Comparison of ENCODE assay signal across 8 cellular contexts in the genomic region with DNA sequence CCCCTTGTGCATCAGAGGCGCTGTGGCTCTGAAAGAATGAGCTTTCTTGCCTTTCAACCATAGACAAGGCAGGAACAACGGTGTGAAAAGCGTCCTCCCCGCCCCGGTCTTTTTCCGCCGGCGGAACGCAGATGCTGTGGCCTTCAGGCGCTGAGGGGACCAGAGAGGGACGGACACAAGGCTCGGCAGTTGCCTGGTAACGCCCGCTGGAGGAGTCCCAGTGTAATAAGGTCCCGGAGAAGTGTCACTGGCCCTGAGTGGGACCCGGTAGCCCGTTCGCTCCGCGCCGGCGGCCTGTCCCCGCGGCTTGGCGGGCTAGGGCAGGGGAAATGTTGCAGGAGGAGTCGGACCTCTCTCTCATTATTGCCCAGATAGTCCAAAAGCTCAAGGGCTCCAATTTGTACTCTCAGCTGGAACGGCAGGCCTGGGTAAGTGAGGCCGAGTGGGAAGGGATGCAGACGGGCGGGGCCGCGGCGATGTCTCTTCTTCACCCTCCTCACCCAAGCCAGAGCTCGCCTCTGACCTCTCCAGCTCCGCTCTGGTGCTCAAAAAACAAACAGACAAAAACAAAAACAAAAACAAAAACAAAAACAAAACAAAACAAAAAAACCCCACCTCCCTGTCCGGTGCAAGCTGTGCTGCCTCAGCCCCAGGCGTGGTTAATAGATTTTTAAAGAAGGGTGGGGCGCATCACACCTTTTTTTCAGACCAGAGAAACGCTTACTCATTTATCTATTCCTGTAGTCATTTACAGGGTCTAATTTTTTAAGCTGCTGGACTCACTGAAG. TPM values are rescaled to one million over a fixed set of nuclear protein-coding genes. Genes with fewer than 3 reads are reported as not detected.
DNase-seq lines count a peak whose midpoint lies in the region; ATAC-seq, FAIRE-seq and TF ChIP-seq lines count a peak whose summit lies in the region.

A gene with protein sequence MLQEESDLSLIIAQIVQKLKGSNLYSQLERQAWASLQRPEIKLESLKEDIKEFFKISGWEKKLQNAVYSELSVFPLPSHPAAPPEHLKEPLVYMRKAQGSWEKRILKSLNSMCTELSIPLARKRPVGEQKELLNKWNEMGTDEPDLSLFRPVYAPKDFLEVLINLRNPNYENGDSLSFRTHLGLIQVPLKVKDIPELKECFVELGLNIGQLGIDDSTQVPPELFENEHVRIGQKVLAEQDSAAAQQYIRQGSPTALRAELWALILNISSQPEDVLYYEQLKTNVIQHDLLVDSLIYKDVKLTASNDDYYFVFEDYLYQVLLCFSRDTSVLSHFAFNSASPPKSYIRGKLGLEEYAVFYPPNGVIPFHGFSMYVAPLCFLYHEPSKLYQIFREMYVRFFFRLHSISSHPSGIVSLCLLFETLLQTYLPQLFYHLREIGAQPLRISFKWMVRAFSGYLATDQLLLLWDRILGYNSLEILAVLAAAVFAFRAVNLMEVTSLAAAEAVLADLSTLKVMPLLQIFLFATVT (plus strand): TSS at position 220 of the 788 bp plus-strand sequence. CDS start 110 bp downstream, at position 330.

- no peak for FAIRE-seq in pancreas (lab: Jason Lieb, UNC)

- TF ChIP-seq POLR2A in GM10847 (IDR thresholded peaks at IDR 0.05; ENCODE audit: extremely low read depth, insufficient read length): peak; percentile 27
- peak in 1 of 2 donors; percentile 51 for TF ChIP-seq POLR2A in thyroid gland (IDR thresholded peaks at IDR 0.05)

- intact Hi-C loops in Right ventricle myocardium inferior (cut with DNase I) (loop anchor here (2.0 to 10.0 kb wide), 3 partner anchors 259 to 431 kb away; partner anchors contain the start of genes RBPJ and STIM2), pancreas (cut with DNase I) (no loop called here), thyroid gland (cut with DNase I) (no loop called here)

- ATAC-seq in HG02623 (IDR thresholded peaks at IDR 0.05; ENCODE audit: unreplicated experiment) (peak; percentile 100), SK-N-SH treated with all-trans-retinoic acid at 6 μM for 48 hours (peak; percentile 99), Right ventricle myocardium inferior (peak; percentile 100), pancreas (peak; percentile 99 to 100 (median 100))

- H3K4me1 ChIP-seq in pancreas (peaks cover 0 to 4% (median 4%) of the 10 kb centered on the region in 3 donors), thyroid gland (peaks cover 8 to 11% of the 10 kb centered on the region in 2 donors)

- H3K9me3 ChIP-seq in pancreas (no peaks in the 10 kb centered on the region), thyroid gland (no peaks in the 10 kb centered on the region)

- H3K36me3 ChIP-seq in pancreas (no peaks in the 10 kb centered on the region), thyroid gland (no peaks in the 10 kb centered on the region)

- H3K4me3 ChIP-seq in pancreas (peak within 1 kb of the TSS; percentile 52 to 97 (median 58)), thyroid gland (replicated peaks in 1 of 3) (peak within 1 kb of the TSS; percentile 50 to 96 (median 60))

- 0 to 1% methylated on average over 36 to 39 of the region's 39 CpGs for WGBS in pancreas, 2 donors
- WGBS in thyroid gland, 2 donors: 1 to 2% methylated on average over 15 to 25 of the region's 39 CpGs

- peaks cover 14% of the 10 kb centered on the region for H3K4me1 Mint-ChIP-seq in activated naive CD8-positive, alpha-beta T cell treated with anti-CD3 and anti-CD28 coated beads for 36 hours

- H3K27me3 Mint-ChIP-seq in activated naive CD8-positive, alpha-beta T cell treated with anti-CD3 and anti-CD28 coated beads for 36 hours: no peaks in the 10 kb centered on the region

- H3K27me3 ChIP-seq in pancreas: no peaks in the 10 kb centered on the region
- no peaks in the 10 kb centered on the region for H3K27me3 ChIP-seq in thyroid gland

- no peaks in the 10 kb centered on the region for H3K9me3 Mint-ChIP-seq in activated naive CD8-positive, alpha-beta T cell treated with anti-CD3 and anti-CD28 coated beads for 36 hours

- DNase-seq in NCI-H1092 treated with DMSO at 0.1 percent for 48 hours (lab: John Stamatoyannopoulos, UW) (peak; percentile 93), Right ventricle myocardium inferior (ENCODE audit: missing footprints) (peak; percentile 93), pancreas (peak; percentile 85 to 96 (median 88)), thyroid gland (peak; percentile 88 to 90)
- peak; percentile 89 for DNase-seq in activated naive CD8-positive, alpha-beta T cell treated with anti-CD3 and anti-CD28 coated beads for 36 hours

- no peak for TF ChIP-seq CTCF in pancreas (IDR thresholded peaks at IDR 0.05)
- TF ChIP-seq CTCF in thyroid gland (IDR thresholded peaks at IDR 0.05): peak in 1 of 6 experiments; percentile 23

- H3K27ac ChIP-seq in pancreas (peak within 1 kb of the TSS; percentile 40 to 72 (median 68)), thyroid gland (peak within 1 kb of the TSS; percentile 31 to 66 (median 47))

- peak within 1 kb of the TSS; percentile 96 for H3K4me3 Mint-ChIP-seq in activated naive CD8-positive, alpha-beta T cell treated with anti-CD3 and anti-CD28 coated beads for 36 hours

- peak within 1 kb of the TSS; percentile 84 for H3K27ac Mint-ChIP-seq in activated naive CD8-positive, alpha-beta T cell treated with anti-CD3 and anti-CD28 coated beads for 36 hours

- peaks cover 2% of the 10 kb centered on the region for H3K36me3 Mint-ChIP-seq in activated naive CD8-positive, alpha-beta T cell treated with anti-CD3 and anti-CD28 coated beads for 36 hours

TF ChIP-seq in SK-N-SH treated with all-trans-retinoic acid at 6 μM for 48 hours, 23 proteins besides CTCF, POLR2A, EP300 and RAD21 (continues in another document):
- no peak for TF ChIP-seq ARNTL (CRISPR knock-in tag; IDR thresholded peaks at IDR 0.05; ENCODE audit: borderline replicate concordance, low read depth)
- TF ChIP-seq, protein P1, sequence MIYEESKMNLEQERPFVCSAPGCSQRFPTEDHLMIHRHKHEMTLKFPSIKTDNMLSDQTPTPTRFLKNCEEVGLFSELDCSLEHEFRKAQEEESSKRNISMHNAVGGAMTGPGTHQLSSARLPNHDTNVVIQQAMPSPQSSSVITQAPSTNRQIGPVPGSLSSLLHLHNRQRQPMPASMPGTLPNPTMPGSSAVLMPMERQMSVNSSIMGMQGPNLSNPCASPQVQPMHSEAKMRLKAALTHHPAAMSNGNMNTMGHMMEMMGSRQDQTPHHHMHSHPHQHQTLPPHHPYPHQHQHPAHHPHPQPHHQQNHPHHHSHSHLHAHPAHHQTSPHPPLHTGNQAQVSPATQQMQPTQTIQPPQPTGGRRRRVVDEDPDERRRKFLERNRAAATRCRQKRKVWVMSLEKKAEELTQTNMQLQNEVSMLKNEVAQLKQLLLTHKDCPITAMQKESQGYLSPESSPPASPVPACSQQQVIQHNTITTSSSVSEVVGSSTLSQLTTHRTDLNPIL (CRISPR knock-in tag; IDR thresholded peaks at IDR 0.05; ENCODE audit: low read depth): no peak
- TF ChIP-seq, protein P2, sequence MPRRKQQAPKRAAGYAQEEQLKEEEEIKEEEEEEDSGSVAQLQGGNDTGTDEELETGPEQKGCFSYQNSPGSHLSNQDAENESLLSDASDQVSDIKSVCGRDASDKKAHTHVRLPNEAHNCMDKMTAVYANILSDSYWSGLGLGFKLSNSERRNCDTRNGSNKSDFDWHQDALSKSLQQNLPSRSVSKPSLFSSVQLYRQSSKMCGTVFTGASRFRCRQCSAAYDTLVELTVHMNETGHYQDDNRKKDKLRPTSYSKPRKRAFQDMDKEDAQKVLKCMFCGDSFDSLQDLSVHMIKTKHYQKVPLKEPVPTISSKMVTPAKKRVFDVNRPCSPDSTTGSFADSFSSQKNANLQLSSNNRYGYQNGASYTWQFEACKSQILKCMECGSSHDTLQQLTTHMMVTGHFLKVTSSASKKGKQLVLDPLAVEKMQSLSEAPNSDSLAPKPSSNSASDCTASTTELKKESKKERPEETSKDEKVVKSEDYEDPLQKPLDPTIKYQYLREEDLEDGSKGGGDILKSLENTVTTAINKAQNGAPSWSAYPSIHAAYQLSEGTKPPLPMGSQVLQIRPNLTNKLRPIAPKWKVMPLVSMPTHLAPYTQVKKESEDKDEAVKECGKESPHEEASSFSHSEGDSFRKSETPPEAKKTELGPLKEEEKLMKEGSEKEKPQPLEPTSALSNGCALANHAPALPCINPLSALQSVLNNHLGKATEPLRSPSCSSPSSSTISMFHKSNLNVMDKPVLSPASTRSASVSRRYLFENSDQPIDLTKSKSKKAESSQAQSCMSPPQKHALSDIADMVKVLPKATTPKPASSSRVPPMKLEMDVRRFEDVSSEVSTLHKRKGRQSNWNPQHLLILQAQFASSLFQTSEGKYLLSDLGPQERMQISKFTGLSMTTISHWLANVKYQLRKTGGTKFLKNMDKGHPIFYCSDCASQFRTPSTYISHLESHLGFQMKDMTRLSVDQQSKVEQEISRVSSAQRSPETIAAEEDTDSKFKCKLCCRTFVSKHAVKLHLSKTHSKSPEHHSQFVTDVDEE (CRISPR knock-in tag; IDR thresholded peaks at IDR 0.05): no peak
- no peak for TF ChIP-seq TCF4 (CRISPR knock-in tag; IDR thresholded peaks at IDR 0.05; ENCODE audit: borderline replicate concordance)
- TF ChIP-seq ZC3H10 (CRISPR knock-in tag; IDR thresholded peaks at IDR 0.05): peak; percentile 38; the same call in 1 of the 2 replicates
- TF ChIP-seq, protein P3, sequence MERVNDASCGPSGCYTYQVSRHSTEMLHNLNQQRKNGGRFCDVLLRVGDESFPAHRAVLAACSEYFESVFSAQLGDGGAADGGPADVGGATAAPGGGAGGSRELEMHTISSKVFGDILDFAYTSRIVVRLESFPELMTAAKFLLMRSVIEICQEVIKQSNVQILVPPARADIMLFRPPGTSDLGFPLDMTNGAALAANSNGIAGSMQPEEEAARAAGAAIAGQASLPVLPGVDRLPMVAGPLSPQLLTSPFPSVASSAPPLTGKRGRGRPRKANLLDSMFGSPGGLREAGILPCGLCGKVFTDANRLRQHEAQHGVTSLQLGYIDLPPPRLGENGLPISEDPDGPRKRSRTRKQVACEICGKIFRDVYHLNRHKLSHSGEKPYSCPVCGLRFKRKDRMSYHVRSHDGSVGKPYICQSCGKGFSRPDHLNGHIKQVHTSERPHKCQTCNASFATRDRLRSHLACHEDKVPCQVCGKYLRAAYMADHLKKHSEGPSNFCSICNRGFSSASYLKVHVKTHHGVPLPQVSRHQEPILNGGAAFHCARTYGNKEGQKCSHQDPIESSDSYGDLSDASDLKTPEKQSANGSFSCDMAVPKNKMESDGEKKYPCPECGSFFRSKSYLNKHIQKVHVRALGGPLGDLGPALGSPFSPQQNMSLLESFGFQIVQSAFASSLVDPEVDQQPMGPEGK (CRISPR knock-in tag; IDR thresholded peaks at IDR 0.05; ENCODE audit: borderline replicate concordance): peak; percentile 25; the same call in 1 of the 2 replicates
- no peak for TF ChIP-seq RARB (CRISPR knock-in tag; IDR thresholded peaks at IDR 0.05)
- no peak for TF ChIP-seq ESRRG (CRISPR knock-in tag; IDR thresholded peaks at IDR 0.05)

RNA-seq across cellular contexts. Expression of the gene that starts here (rescaled TPM):
- 1 to 10 TPM; 3.1 to 4.2 TPM for total RNA-seq in activated naive CD8-positive, alpha-beta T cell treated with anti-CD3 and anti-CD28 coated beads for 36 hours
- total RNA-seq in Right ventricle myocardium inferior (8.8 TPM), pancreas (1 to 10 TPM; 3.3 to 8.2 (median 4.7) TPM), thyroid gland (10 to 100 TPM; 25.0 to 31.8 (median 31.4) TPM)
- 1 to 10 TPM; 1.8 to 3.3 TPM for polyA plus RNA-seq in pancreas

Comparison
In these comparisons a context has a peak if more than half of its experiments do, and no peak if none do; other contexts are left out.
1. Peak in every context shown above with its lines: DNase-seq, ATAC-seq, H3K4me3 ChIP-seq and H3K27ac ChIP-seq.